ENCODE assay signal across 8 cellular contexts in the genomic region with DNA sequence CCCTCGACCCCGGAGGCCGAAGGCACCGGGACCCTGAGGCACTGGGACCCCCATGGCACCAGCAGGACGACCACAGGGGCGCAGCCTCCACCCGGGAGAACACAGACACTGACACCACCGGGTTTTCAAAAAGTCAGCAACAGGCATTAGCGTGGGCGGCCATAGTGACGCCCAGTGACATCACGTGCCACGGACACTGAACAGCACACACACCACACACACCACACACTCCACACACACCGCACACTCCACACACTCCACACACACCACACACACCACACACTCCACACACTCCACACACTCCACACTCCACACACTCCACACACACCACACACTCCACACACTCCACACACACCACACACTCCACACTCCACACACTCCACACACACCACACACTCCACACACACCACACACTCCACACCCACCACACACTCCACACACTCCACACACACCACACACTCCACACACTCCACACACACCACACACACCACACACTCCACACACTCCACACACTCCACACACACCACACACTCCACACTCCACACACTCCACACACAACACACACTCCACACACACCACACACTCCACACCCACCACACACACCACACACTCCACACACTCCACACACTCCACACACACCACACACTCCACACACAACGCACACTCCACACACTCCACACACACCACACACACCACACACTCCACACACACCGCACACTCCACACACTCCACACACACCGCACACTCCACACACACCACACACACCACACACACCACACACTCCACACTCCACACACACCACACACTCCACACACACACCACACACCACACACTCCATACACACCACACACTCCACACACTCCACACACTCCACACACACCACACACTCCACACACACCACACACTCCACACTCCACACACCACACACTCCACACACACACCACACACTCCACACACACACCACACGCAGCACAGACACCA.
DNase-seq lines count a peak whose midpoint lies in the region; ATAC-seq, FAIRE-seq and TF ChIP-seq lines count a peak whose summit lies in the region.
"Not testable (repeated sequence)": the region's sequence is repeated elsewhere in the genome, so short reads cannot be mapped to it uniquely, and the experiment has no call there.

No MANE protein-coding gene starts in this region.

- H3K9me3 ChIP-seq in CD4-positive, CD25-positive, alpha-beta regulatory T cell (ENCODE audit: control insufficient read depth in 2 of 2, low read length in 2 of 2); WERI-Rb-1 (ENCODE audit: severe bottlenecking): not testable (repeated sequence)

- not testable (repeated sequence) for ATAC-seq in CD4-positive, CD25-positive, alpha-beta regulatory T cell (ENCODE audit: low read depth in 2 of 2)
- peak; percentile 17 for ATAC-seq in left ventricle myocardium superior
- ATAC-seq in naive B cell (ENCODE audit: low read depth in 2 of 2): peak; percentile 24 to 37

- not testable (repeated sequence) for H3K27me3 ChIP-seq in CD4-positive, CD25-positive, alpha-beta regulatory T cell (ENCODE audit: control insufficient read depth, insufficient read depth, low read length); WERI-Rb-1 (ENCODE audit: insufficient read depth, low read depth, severe bottlenecking); bronchial epithelial cell (ENCODE audit: control insufficient read depth, insufficient read depth, low read length)

- TF ChIP-seq CTCF in WERI-Rb-1 (IDR thresholded peaks at IDR 0.05; ENCODE audit: low read depth, low read length); bronchial epithelial cell (IDR thresholded peaks at IDR 0.05; ENCODE audit: insufficient read depth, low read length, severe bottlenecking): not testable (repeated sequence)

- not testable (repeated sequence) for H3K36me3 ChIP-seq in CD4-positive, CD25-positive, alpha-beta regulatory T cell (ENCODE audit: control insufficient read depth, insufficient read depth, low read length); WERI-Rb-1; bronchial epithelial cell (ENCODE audit: control insufficient read depth, insufficient read depth, low read length)

- in situ Hi-C loops in KBM-7 (cut with MboI; ENCODE audit: low pct_unique_long_range_greater_than_20kb, low sequenced_read_pairs): not testable (repeated sequence)

- peak in 2 of 3 donors; percentile 29 to 32 for DNase-seq in CD4-positive, CD25-positive, alpha-beta regulatory T cell
- DNase-seq in KBM-7 (peak; percentile 1), WERI-Rb-1 (peak; percentile 8), bronchial epithelial cell (ENCODE audit: low read depth) (peak; percentile 0), left ventricle myocardium superior (peak; percentile 31), naive B cell (peak; percentile 33)
- DNase-seq in activated T-helper 1 cell treated with anti-CD3 and anti-CD28 coated beads, Interleukin-12 subunit alpha, Interleukin-12 subunit beta, Interleukin-2, Interleukin-4 antibody, amounts not matched to agents 30 ng/mL and 10 ng/mL and 1 ng/mL, durations not matched to agents 14 hours and 24 hours and 36 hours (ENCODE audit: low spot score): peak; percentile 1
- DNase-seq in stimulated activated CD4-positive, alpha-beta T cell treated with anti-CD3 and anti-CD28 coated beads, TNF-alpha, amount 100 ng/mL, for 48 hours (ENCODE audit: low read depth in 3 of 3): peak in 2 of 3 donors; percentile 8 to 27

- H3K4me3 ChIP-seq in CD4-positive, CD25-positive, alpha-beta regulatory T cell (ENCODE audit: low read depth, low read length); WERI-Rb-1 (ENCODE audit: low read depth, low read length); bronchial epithelial cell (ENCODE audit: low read depth, low read length): not testable (repeated sequence)

- H3K27ac Mint-ChIP-seq in CD4-positive, CD25-positive, alpha-beta regulatory T cell: peak overlapping the region in 1 of 3 donors; percentile 55
- not testable (repeated sequence) for H3K27ac Mint-ChIP-seq in activated T-helper 1 cell treated with anti-CD3 and anti-CD28 coated beads, Interleukin-12 subunit alpha, Interleukin-12 subunit beta, Interleukin-2, Interleukin-4 antibody, amounts not matched to agents 30 ng/mL and 10 ng/mL and 1 ng/mL, durations not matched to agents 14 hours and 24 hours and 36 hours
- peak overlapping the region in 5 of 6 donors; percentile 62 to 99 (median 82) for H3K27ac Mint-ChIP-seq in naive B cell

- H3K4me3 Mint-ChIP-seq in CD4-positive, CD25-positive, alpha-beta regulatory T cell; activated T-helper 1 cell treated with anti-CD3 and anti-CD28 coated beads, Interleukin-12 subunit alpha, Interleukin-12 subunit beta, Interleukin-2, Interleukin-4 antibody, amounts not matched to agents 30 ng/mL and 10 ng/mL and 1 ng/mL, durations not matched to agents 14 hours and 24 hours and 36 hours: not testable (repeated sequence)
- H3K4me3 Mint-ChIP-seq in naive B cell: peak overlapping the region in 5 of 8 donors; percentile 15 to 77 (median 66)

- FAIRE-seq in bronchial epithelial cell (lab: Jason Lieb, UNC): not testable (repeated sequence)

- not testable (repeated sequence) for H3K36me3 Mint-ChIP-seq in CD4-positive, CD25-positive, alpha-beta regulatory T cell; activated T-helper 1 cell treated with anti-CD3 and anti-CD28 coated beads, Interleukin-12 subunit alpha, Interleukin-12 subunit beta, Interleukin-2, Interleukin-4 antibody, amounts not matched to agents 30 ng/mL and 10 ng/mL and 1 ng/mL, durations not matched to agents 14 hours and 24 hours and 36 hours (ENCODE audit: low read depth); naive B cell

- not testable (repeated sequence) for H3K9me3 Mint-ChIP-seq in CD4-positive, CD25-positive, alpha-beta regulatory T cell; activated T-helper 1 cell treated with anti-CD3 and anti-CD28 coated beads, Interleukin-12 subunit alpha, Interleukin-12 subunit beta, Interleukin-2, Interleukin-4 antibody, amounts not matched to agents 30 ng/mL and 10 ng/mL and 1 ng/mL, durations not matched to agents 14 hours and 24 hours and 36 hours; naive B cell

- H3K4me1 Mint-ChIP-seq in CD4-positive, CD25-positive, alpha-beta regulatory T cell; activated T-helper 1 cell treated with anti-CD3 and anti-CD28 coated beads, Interleukin-12 subunit alpha, Interleukin-12 subunit beta, Interleukin-2, Interleukin-4 antibody, amounts not matched to agents 30 ng/mL and 10 ng/mL and 1 ng/mL, durations not matched to agents 14 hours and 24 hours and 36 hours (ENCODE audit: low read depth); naive B cell: not testable (repeated sequence)

- not testable (repeated sequence) for H3K4me1 ChIP-seq in CD4-positive, CD25-positive, alpha-beta regulatory T cell (ENCODE audit: control insufficient read depth, insufficient read depth, low read length, poor library complexity, severe bottlenecking)

- intact Hi-C loops in activated T-helper 1 cell treated with anti-CD3 and anti-CD28 coated beads, Interleukin-12 subunit alpha, Interleukin-12 subunit beta, Interleukin-2, Interleukin-4 antibody, amounts not matched to agents 30 ng/mL and 10 ng/mL and 1 ng/mL, durations not matched to agents 14 hours and 24 hours and 36 hours (cut with micrococcal nuclease); left ventricle myocardium superior (cut with micrococcal nuclease): not testable (repeated sequence)

- H3K27me3 Mint-ChIP-seq in CD4-positive, CD25-positive, alpha-beta regulatory T cell; activated T-helper 1 cell treated with anti-CD3 and anti-CD28 coated beads, Interleukin-12 subunit alpha, Interleukin-12 subunit beta, Interleukin-2, Interleukin-4 antibody, amounts not matched to agents 30 ng/mL and 10 ng/mL and 1 ng/mL, durations not matched to agents 14 hours and 24 hours and 36 hours (ENCODE audit: insufficient read depth); naive B cell: not testable (repeated sequence)

- not testable (repeated sequence) for H3K27ac ChIP-seq in CD4-positive, CD25-positive, alpha-beta regulatory T cell (ENCODE audit: insufficient read depth, low read length, poor library complexity, severe bottlenecking); WERI-Rb-1
